Comparison of ENCODE assay signal across 1 cellular context in the genomic region with DNA sequence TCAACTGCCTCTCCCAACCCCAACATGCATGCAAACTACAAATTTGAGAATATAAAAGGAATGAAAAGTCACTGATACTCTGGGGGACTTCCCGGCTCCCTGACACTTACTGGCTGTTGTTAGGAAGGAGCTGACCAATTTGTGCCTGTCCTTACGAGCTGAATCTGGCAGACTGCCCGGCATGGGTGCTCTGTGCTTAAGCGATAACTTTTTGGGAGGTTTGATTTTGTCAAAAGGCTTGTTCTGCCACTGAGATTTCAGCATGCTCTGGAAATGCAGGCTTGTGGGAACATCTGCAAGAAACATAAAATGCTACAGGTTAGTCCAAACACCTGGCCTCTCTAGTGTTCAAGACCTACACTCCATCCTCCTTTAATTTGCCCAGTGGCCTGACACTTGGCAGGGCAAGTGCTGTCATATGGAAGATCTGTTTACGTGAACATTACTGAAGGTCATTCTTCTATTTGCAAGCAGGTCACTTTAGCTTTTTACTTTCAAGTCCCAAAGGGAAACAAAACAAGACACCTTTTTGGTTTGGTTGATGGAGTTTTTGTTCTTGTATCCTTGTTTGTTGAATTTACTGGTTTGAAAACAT.
TF ChIP-seq lines count a peak whose summit lies in the region.

No MANE protein-coding gene starts in this region.

TF ChIP-seq in A549, 52 proteins besides CTCF, POLR2A, EP300 and RAD21 (continued from another document):
- TF ChIP-seq REST (IDR thresholded peaks at IDR 0.05) (no peak), GATA3 (IDR thresholded peaks at IDR 0.05; ENCODE audit: borderline replicate concordance) (no peak), CBX2 (IDR thresholded peaks at IDR 0.05; ENCODE audit: borderline replicate concordance, low read depth) (no peak), TP53 (CRISPR knock-in tag; IDR thresholded peaks at IDR 0.05) (no peak), EHMT2 (IDR thresholded peaks at IDR 0.05; ENCODE audit: low read depth) (no peak), FOSB (CRISPR knock-in tag; IDR thresholded peaks at IDR 0.05) (no peak), PBX3 (IDR thresholded peaks at IDR 0.05) (no peak), KDM5A (IDR thresholded peaks at IDR 0.05) (no peak), ZNF302 (CRISPR knock-in tag; IDR thresholded peaks at IDR 0.05) (no peak), ZC3H11A (IDR thresholded peaks at IDR 0.05) (no peak), CEBPB (IDR thresholded peaks at IDR 0.05) (no peak)
